ENCODE assay signal across 1 cellular context in genomic region chr3:119555929-119556328, GRCh38.
TF ChIP-seq lines count a peak whose summit lies in the region.

No MANE protein-coding gene starts in this region.

TF ChIP-seq in GM23338, 12 proteins besides CTCF, POLR2A, EP300 and RAD21 (continued from another document):
- TF ChIP-seq CREB1 (CRISPR knock-in tag; IDR thresholded peaks at IDR 0.05; ENCODE audit: low read depth) = no peak
- no peak for TF ChIP-seq ZNF331 (CRISPR knock-in tag; IDR thresholded peaks at IDR 0.05; ENCODE audit: low read depth)
- no peak for TF ChIP-seq ZNF462 (CRISPR knock-in tag; IDR thresholded peaks at IDR 0.05)
- TF ChIP-seq EZH2 (IDR thresholded peaks at IDR 0.05; ENCODE audit: low read depth, unreplicated experiment) = no peak
